ENCODE assay signal across 31 cellular contexts in genomic region chr2:206974556-206974955, GRCh38. TPM values are rescaled to one million over a fixed set of nuclear protein-coding genes. Genes with fewer than 3 reads are reported as not detected.
"Had no signal": no experiment of that assay in that cellular context is flagged by ENCODE, and none has a peak within 500 bp of the region (broad histone marks: within the 10 kb centered on the region; RNA-seq: fewer than 3 reads in every experiment).

No MANE protein-coding gene starts in this region.

- H3K4me3 ChIP-seq: esophagus squamous epithelium, gastroesophageal sphincter, heart right ventricle had no signal

- DNase-seq: activated CD4-positive, alpha-beta T cell treated with anti-CD3 and anti-CD28 coated beads for 1 hour; activated CD4-positive, alpha-beta T cell treated with anti-CD3 and anti-CD28 coated beads for 4 hours; activated CD4-positive, alpha-beta T cell treated with anti-CD3 and anti-CD28 coated beads, Interleukin-2, amount 10 ng/mL, durations not matched to agents 7 days and 5 days; activated CD4-positive, alpha-beta T cell treated with anti-CD3 and anti-CD28 coated beads, Interleukin-2, amount 50 U/mL, for 48 hours; activated CD8-positive, alpha-beta memory T cell treated with anti-CD3 and anti-CD28 coated beads for 24 hours; activated CD8-positive, alpha-beta T cell treated with anti-CD3 and anti-CD28 coated beads for 36 hours; activated effector memory CD4-positive, alpha-beta T cell treated with Interleukin-2 at 50 U/mL for 16 hours; activated gamma-delta T cell treated with Interleukin-2 at 50 U/mL for 16 hours; activated naive CD4-positive, alpha-beta T cell treated with anti-CD3 and anti-CD28 coated beads, Interleukin-2, amount 50 U/mL, for 16 hours; activated naive CD4-positive, alpha-beta T cell treated with Interleukin-2 at 50 U/mL for 16 hours; activated T-cell treated with anti-CD3 and anti-CD28 coated beads, Interleukin-2, amount 50 U/mL, for 4 hours; amniotic stem cell; anterior cingulate cortex; brain microvascular endothelial cell; cortex of kidney; dermis blood vessel endothelial cell; effector CD4-positive, alpha-beta T cell; effector memory CD8-positive, alpha-beta T cell; esophagus squamous epithelium; foreskin melanocyte; heart right ventricle; SW 1271; T-cell; T-helper 9 cell had no signal

- H3K27ac ChIP-seq: brain microvascular endothelial cell, epithelial cell of prostate, esophagus squamous epithelium, heart right ventricle, VCaP had no signal

- H3K36me3 ChIP-seq: brain microvascular endothelial cell, esophagus squamous epithelium, gastroesophageal sphincter, heart right ventricle had no signal

- FAIRE-seq: astrocyte, bronchial epithelial cell, colon, endothelial cell of umbilical vein had no signal

- H3K27me3 ChIP-seq: brain microvascular endothelial cell, esophagus squamous epithelium, gastroesophageal sphincter, heart right ventricle had no signal

- H3K9me3 ChIP-seq: esophagus squamous epithelium, gastroesophageal sphincter had no signal

RNA-seq across cellular contexts. Expression of gene CPO, which starts 35.2 kb away (rescaled TPM):
- polyA plus RNA-seq: endothelial cell of umbilical vein had no signal
